9 cellular contexts compared by ENCODE assay signal in genomic region chr2:73089270-73090030, GRCh38. TPM values are rescaled to one million over a fixed set of nuclear protein-coding genes. Genes with fewer than 3 reads are reported as not detected.
A peak's percentile ranks its signal among the peaks of the same experiment; 100 is the strongest.
DNase-seq lines count a peak whose midpoint lies in the region; ATAC-seq and TF ChIP-seq lines count a peak whose summit lies in the region.
"Had no signal": no experiment of that assay in that cellular context is flagged by ENCODE, and none has a peak within 500 bp of the region (broad histone marks: within the 10 kb centered on the region; RNA-seq: fewer than 3 reads in every experiment).

No MANE protein-coding gene starts in this region.

- ATAC-seq in left ventricle myocardium superior (peak; percentile 87), HG02981 (IDR thresholded peaks at IDR 0.05; ENCODE audit: unreplicated experiment) (no peak)
- ATAC-seq in natural killer cell treated with Interleukin-12 subunit alpha and Interleukin-12 subunit beta and Interleukin-15 and Interleukin-18, amount 100 ng/mL, for 72 hours: no peak

- H3K27ac ChIP-seq in adrenal gland (peak overlapping the region in 2 of 5 donors; percentile 52 to 54), substantia nigra (ENCODE audit: low read depth, low read length, poor library complexity, severe bottlenecking) (no peak overlapping the region)

- TF ChIP-seq CTCF in adrenal gland (IDR thresholded peaks at IDR 0.05): no peak

- intact Hi-C loops in adrenal gland (cut with DNase I): loop anchor here in 1 of 2 donors (5.0 kb wide), 1 partner anchor 73 kb away; no protein-coding TSS in a partner anchor
- intact Hi-C loops in left ventricle myocardium superior (cut with micrococcal nuclease): loop anchor here (5.0 kb wide), 1 partner anchor 73 kb away; no protein-coding TSS in a partner anchor

- DNase-seq in GM04503 (ENCODE audit: low read depth) (peak; percentile 95), adrenal gland (peak in 5 of 7 donors; percentile 39 to 71 (median 57)), left ventricle myocardium superior (peak; percentile 47), skeletal muscle cell (ENCODE audit: low read depth) (peak; percentile 98), UCSD-AML1 (lab: John Stamatoyannopoulos, UW; ENCODE audit: unreplicated experiment) (no peak), substantia nigra (lab: John Stamatoyannopoulos, UW) (no peak)
- no peak for DNase-seq in natural killer cell treated with Interleukin-12 subunit alpha and Interleukin-12 subunit beta and Interleukin-15 and Interleukin-18, amount 100 ng/mL, for 72 hours (ENCODE audit: low spot score)
- DNase-seq: NCI-H1436 treated with DMSO at 0.1 percent for 48 hours had no signal

- no peak overlapping the region for H3K4me3 Mint-ChIP-seq in natural killer cell treated with Interleukin-12 subunit alpha and Interleukin-12 subunit beta and Interleukin-15 and Interleukin-18, amount 100 ng/mL, for 72 hours

- whole genome bisulfite sequencing in adrenal gland, 4 donors: 76 to 88% (median 84%) methylated on average over 7 to 11 of the region's 11 CpGs

- no peak for TF ChIP-seq POLR2A in adrenal gland (IDR thresholded peaks at IDR 0.05)

- H3K36me3 Mint-ChIP-seq in natural killer cell treated with Interleukin-12 subunit alpha and Interleukin-12 subunit beta and Interleukin-15 and Interleukin-18, amount 100 ng/mL, for 72 hours: no peaks in the 10 kb centered on the region

- H3K4me1 ChIP-seq in adrenal gland (replicated peaks in 1 of 2): peaks cover 0 to 5% of the 10 kb centered on the region in 2 donors

- no peaks in the 10 kb centered on the region for H3K9me3 Mint-ChIP-seq in natural killer cell treated with Interleukin-12 subunit alpha and Interleukin-12 subunit beta and Interleukin-15 and Interleukin-18, amount 100 ng/mL, for 72 hours

- H3K36me3 ChIP-seq in adrenal gland (replicated peaks in 1 of 2): peaks cover 0 to 23% of the 10 kb centered on the region in 2 donors

- no peaks in the 10 kb centered on the region for H3K9me3 ChIP-seq in adrenal gland (replicated peaks in 1 of 3)

- H3K4me3 ChIP-seq in adrenal gland (no peak overlapping the region), skeletal muscle cell (ENCODE audit: low read depth, low read length) (no peak overlapping the region)

- H3K27me3 Mint-ChIP-seq in natural killer cell treated with Interleukin-12 subunit alpha and Interleukin-12 subunit beta and Interleukin-15 and Interleukin-18, amount 100 ng/mL, for 72 hours: no peaks in the 10 kb centered on the region

- H3K27me3 ChIP-seq in adrenal gland: no peaks in the 10 kb centered on the region

- H3K27ac Mint-ChIP-seq in natural killer cell treated with Interleukin-12 subunit alpha and Interleukin-12 subunit beta and Interleukin-15 and Interleukin-18, amount 100 ng/mL, for 72 hours: no peak overlapping the region

- H3K4me1 Mint-ChIP-seq in natural killer cell treated with Interleukin-12 subunit alpha and Interleukin-12 subunit beta and Interleukin-15 and Interleukin-18, amount 100 ng/mL, for 72 hours (ENCODE audit: low read depth in 2 of 2): peaks cover 7% of the 10 kb centered on the region in 2 donors

RNA-seq across cellular contexts. Expression of gene SFXN5, which starts 17.9 kb away (rescaled TPM):
- 10 to 100 TPM; 17.6 to 56.5 (median 36.5) TPM for total RNA-seq in adrenal gland
- polyA plus RNA-seq in adrenal gland: 10 to 100 TPM; 12.2 to 34.2 (median 22.6) TPM
- 8.6 TPM for total RNA-seq in left ventricle myocardium superior
- total RNA-seq in natural killer cell treated with Interleukin-12 subunit alpha and Interleukin-12 subunit beta and Interleukin-15 and Interleukin-18, amount 100 ng/mL, for 72 hours: 10 to 100 TPM; 27.3 to 32.4 TPM

RNA-seq across cellular contexts. Expression of gene RAB11FIP5, which starts 23.3 kb away (rescaled TPM):
- total RNA-seq in adrenal gland: 10 to 100 TPM; 21.1 to 38.0 (median 24.3) TPM
- polyA plus RNA-seq in adrenal gland: 10 to 100 TPM in 1 of 3 donors, 1 to 10 TPM in 2; 8.9 to 46.7 (median 9.6) TPM
- 19.4 TPM for total RNA-seq in left ventricle myocardium superior
- 10 to 100 TPM in 1 of 2 donors, 1 to 10 TPM in 1; 8.8 to 15.7 TPM for total RNA-seq in natural killer cell treated with Interleukin-12 subunit alpha and Interleukin-12 subunit beta and Interleukin-15 and Interleukin-18, amount 100 ng/mL, for 72 hours

Comparison
In these comparisons a context has a peak if more than half of its experiments do, and no peak if none do; other contexts are left out.
1. DNase-seq: peak in GM04503 (single experiment), adrenal gland (5 of 7), left ventricle myocardium superior (single experiment) and skeletal muscle cell (single experiment); none in UCSD-AML1 (single experiment), natural killer cell treated with Interleukin-12 subunit alpha and Interleukin-12 subunit beta and Interleukin-15 and Interleukin-18, amount 100 ng/mL, for 72 hours (single experiment) and substantia nigra (0 of 49).